ENCODE assay signal across 23 cellular contexts in the genomic region with DNA sequence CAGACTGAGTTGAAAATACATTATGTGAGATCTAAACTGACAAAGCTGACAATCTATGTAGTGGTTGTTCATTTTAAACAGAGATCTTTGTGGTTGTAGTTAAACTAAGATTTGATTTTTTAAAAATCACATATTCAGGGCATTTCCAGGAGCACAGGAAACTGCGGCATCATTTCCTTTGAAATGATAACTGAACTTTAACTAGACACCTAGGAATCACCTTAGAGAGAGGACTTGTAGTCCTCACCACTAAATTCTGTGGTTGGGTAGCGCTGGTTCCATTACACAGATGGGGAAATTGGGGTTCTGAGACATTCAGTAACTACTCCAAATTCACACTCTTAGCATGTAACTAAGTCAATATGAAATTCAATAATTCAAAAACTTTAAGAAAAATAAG.
DNase-seq lines count a peak whose midpoint lies in the region; ATAC-seq, FAIRE-seq and TF ChIP-seq lines count a peak whose summit lies in the region.
"Had no signal": no experiment of that assay in that cellular context is flagged by ENCODE, and none has a peak within 500 bp of the region (broad histone marks: within the 10 kb centered on the region; RNA-seq: fewer than 3 reads in every experiment).

No MANE protein-coding gene starts in this region.

- H2BK5ac ChIP-seq in IMR-90 (ENCODE audit: low read depth, low read length, poor library complexity, severe bottlenecking), result no peak overlapping the region

- ATAC-seq in activated CD8-positive, alpha-beta T cell treated with anti-CD3 and anti-CD28 coated beads for 36 hours, result no peak
- no peak for ATAC-seq in activated CD8-positive, alpha-beta T cell treated with anti-CD3 and anti-CD28 coated beads, Interleukin-2, amount 10 ng/mL, durations not matched to agents 7 days and 5 days
- peak; percentile 53 for ATAC-seq in DND-41 (ENCODE audit: insufficient read depth, low read depth)
- no peak for ATAC-seq in IMR-90 (ENCODE audit: low read depth)
- ATAC-seq in GM18867 (IDR thresholded peaks at IDR 0.05; ENCODE audit: unreplicated experiment), result no peak
- ATAC-seq: A549 had no signal

- peak overlapping the region; percentile 24; the same call in 1 of the 3 replicates for H2BK15ac ChIP-seq in IMR-90 (ENCODE audit: low read depth, low read length)

- BruUV-seq in IMR-90 (replicated peaks; lab: Mats Ljungman, UMichigan), result no TSS peak

- no peak overlapping the region for H3K4me2 ChIP-seq in DND-41 (ENCODE audit: insufficient read depth, low read length)
- no peak overlapping the region for H3K4me2 ChIP-seq in IMR-90 (ENCODE audit: low read depth, low read length)
- H3K4me2 ChIP-seq in astrocyte (ENCODE audit: low read length), result peak overlapping the region; percentile 12
- H3K4me2 ChIP-seq: A549 had no signal

- no peak overlapping the region for H4K5ac ChIP-seq in IMR-90 (ENCODE audit: low read depth, low read length)

- no peaks in the 10 kb centered on the region for H3K9me3 Mint-ChIP-seq in activated CD8-positive, alpha-beta T cell treated with anti-CD3 and anti-CD28 coated beads for 36 hours
- no peaks in the 10 kb centered on the region for H3K9me3 Mint-ChIP-seq in activated CD8-positive, alpha-beta T cell treated with anti-CD3 and anti-CD28 coated beads, Interleukin-2, amount 10 ng/mL, durations not matched to agents 7 days and 5 days (ENCODE audit: insufficient read depth)
- H3K9me3 Mint-ChIP-seq in astrocyte (ENCODE audit: unreplicated experiment), result no peaks in the 10 kb centered on the region
- H3K9me3 Mint-ChIP-seq: CD4-positive, alpha-beta T cell; CD8-positive, alpha-beta memory T cell; HFFc6 had no signal

- H3K9me3 ChIP-seq in DND-41 (ENCODE audit: insufficient read depth, low read length, severe bottlenecking) (no peaks in the 10 kb centered on the region), IMR-90 (ENCODE audit: control insufficient read depth, insufficient read depth, low read length) (no peaks in the 10 kb centered on the region), astrocyte (ENCODE audit: insufficient read depth, low read depth, low read length) (no peaks in the 10 kb centered on the region)
- H3K9me3 ChIP-seq: A549; BE2C; BLaER1 treated with 17β-estradiol and CSF1 and Interleukin-3, amounts not matched to agents 10 nM and 100 nM; HAP-1 had no signal

- in situ Hi-C loops in IMR-90 (cut with MboI; ENCODE audit: low sequenced_read_pairs), result no loop called here

- no peak overlapping the region for H3K27ac Mint-ChIP-seq in activated CD8-positive, alpha-beta T cell treated with anti-CD3 and anti-CD28 coated beads for 36 hours
- H3K27ac Mint-ChIP-seq in activated CD8-positive, alpha-beta T cell treated with anti-CD3 and anti-CD28 coated beads, Interleukin-2, amount 10 ng/mL, durations not matched to agents 7 days and 5 days, result no peak overlapping the region
- H3K27ac Mint-ChIP-seq in astrocyte (ENCODE audit: unreplicated experiment), result peak overlapping the region; percentile 82
- H3K27ac Mint-ChIP-seq: CD14-positive monocyte; CD4-positive, alpha-beta T cell; CD8-positive, alpha-beta memory T cell had no signal

- H2AK5ac ChIP-seq in IMR-90 (ENCODE audit: low read depth, low read length), result peak overlapping the region; percentile 80; the same call in 1 of the 2 replicates

- peak; percentile 2 for DNase-seq in activated CD8-positive, alpha-beta T cell treated with anti-CD3 and anti-CD28 coated beads for 36 hours
- DNase-seq in activated CD8-positive, alpha-beta T cell treated with anti-CD3 and anti-CD28 coated beads, Interleukin-2, amount 10 ng/mL, durations not matched to agents 7 days and 5 days, result no peak
- DNase-seq in DND-41 (no peak), IMR-90 (no peak), astrocyte (ENCODE audit: low read depth) (no peak), D341Med (ENCODE audit: low spot score) (no peak)
- DNase-seq: 8988T; ACHN; AML-193; BE2C; CD4-positive, alpha-beta T cell; CD8-positive, alpha-beta memory T cell; DMS53; DMS79 treated with DMSO at 0.1 percent for 48 hours; HFFc6 had no signal

- H3K4me3 ChIP-seq in DND-41 (ENCODE audit: low read depth in 1 of 2, low read length in 2 of 2) (no peak overlapping the region), IMR-90 (ENCODE audit: insufficient read depth, low read depth, low read length) (no peak overlapping the region), astrocyte (ENCODE audit: insufficient read depth, low read depth, low read length) (no peak overlapping the region)
- H3K4me3 ChIP-seq: A549; BLaER1 treated with 17β-estradiol and CSF1 and Interleukin-3, amounts not matched to agents 10 nM and 100 nM; HAP-1 had no signal

- no peak overlapping the region for H2BK120ac ChIP-seq in IMR-90 (ENCODE audit: low read depth, low read length)

- CTCF ChIA-PET in activated CD8-positive, alpha-beta T cell treated with anti-CD3 and anti-CD28 coated beads for 36 hours (lab: Charles Lee), result no interaction called here
- CTCF ChIA-PET in activated CD8-positive, alpha-beta T cell treated with anti-CD3 and anti-CD28 coated beads, Interleukin-2, amount 10 ng/mL, durations not matched to agents 7 days and 5 days (lab: Charles Lee), result no interaction called here
- CTCF ChIA-PET in IMR-90 (lab: Yijun Ruan, JAX), result no interaction called here

- H3K9me1 ChIP-seq in IMR-90 (ENCODE audit: insufficient read depth, low read length), result peaks cover 5% of the 10 kb centered on the region; the same call in 1 of the 2 replicates

- H3K4ac ChIP-seq in IMR-90 (ENCODE audit: low read depth, low read length), result no peak overlapping the region

- H4K20me1 ChIP-seq in DND-41 (ENCODE audit: insufficient read depth, low read length) (no peaks in the 10 kb centered on the region), IMR-90 (ENCODE audit: insufficient read depth, low read length) (no peaks in the 10 kb centered on the region), astrocyte (ENCODE audit: insufficient read depth, low read length) (no peaks in the 10 kb centered on the region)
- H4K20me1 ChIP-seq: BLaER1 treated with 17β-estradiol and CSF1 and Interleukin-3, amounts not matched to agents 10 nM and 100 nM had no signal

- H3K36me3 ChIP-seq in DND-41 (ENCODE audit: insufficient read depth, low read length) (no peaks in the 10 kb centered on the region), IMR-90 (ENCODE audit: control insufficient read depth, insufficient read depth, low read length) (no peaks in the 10 kb centered on the region), astrocyte (ENCODE audit: insufficient read depth, low read length) (no peaks in the 10 kb centered on the region)
- H3K36me3 ChIP-seq: BE2C; BLaER1 treated with 17β-estradiol and CSF1 and Interleukin-3, amounts not matched to agents 10 nM and 100 nM; HAP-1 had no signal

- H3K27me3 ChIP-seq in DND-41 (ENCODE audit: insufficient read depth, low read length, poor library complexity) (no peaks in the 10 kb centered on the region), IMR-90 (ENCODE audit: control insufficient read depth, insufficient read depth, low read length) (no peaks in the 10 kb centered on the region), astrocyte (ENCODE audit: insufficient read depth, low read length) (no peaks in the 10 kb centered on the region)
- H3K27me3 ChIP-seq: BE2C had no signal

- H3K79me2 ChIP-seq in DND-41 (ENCODE audit: insufficient read depth, low read length), result no peaks in the 10 kb centered on the region
- H3K79me2 ChIP-seq in astrocyte (ENCODE audit: insufficient read depth, low read length), result no peaks in the 10 kb centered on the region

- peaks cover 25% of the 10 kb centered on the region for H3K4me1 Mint-ChIP-seq in activated CD8-positive, alpha-beta T cell treated with anti-CD3 and anti-CD28 coated beads for 36 hours (ENCODE audit: low read depth)
- peaks cover 12% of the 10 kb centered on the region for H3K4me1 Mint-ChIP-seq in activated CD8-positive, alpha-beta T cell treated with anti-CD3 and anti-CD28 coated beads, Interleukin-2, amount 10 ng/mL, durations not matched to agents 7 days and 5 days (ENCODE audit: low read depth)
- H3K4me1 Mint-ChIP-seq in astrocyte (ENCODE audit: low read depth, unreplicated experiment), result peaks cover 13% of the 10 kb centered on the region

- peak; percentile 55 for FAIRE-seq in astrocyte (lab: Jason Lieb, UNC)
- FAIRE-seq: A549, G401.6, GM12892, GM19239 had no signal

- no peak overlapping the region for H3K9ac ChIP-seq in DND-41 (ENCODE audit: low read depth, low read length)
- H3K9ac ChIP-seq in IMR-90 (ENCODE audit: low read depth, low read length), result no peak overlapping the region
- H3K9ac ChIP-seq in astrocyte (ENCODE audit: low read length), result no peak overlapping the region
- H3K9ac ChIP-seq: BLaER1 treated with 17β-estradiol and CSF1 and Interleukin-3, amounts not matched to agents 10 nM and 100 nM had no signal

- no peak overlapping the region for H4K8ac ChIP-seq in IMR-90 (ENCODE audit: low read depth in 2 of 2, low read length in 2 of 2)

- H4K91ac ChIP-seq in IMR-90 (ENCODE audit: insufficient read depth, low read depth, low read length), result no peak overlapping the region

- H3K4me1 ChIP-seq in DND-41 (ENCODE audit: insufficient read depth, low read length) (0 out of 2 replicates have a peak, but pooled peaks cover 3% of the 10 kb centered on the region), IMR-90 (ENCODE audit: control insufficient read depth, insufficient read depth, low read length) (peaks cover 5% of the 10 kb centered on the region), astrocyte (ENCODE audit: insufficient read depth, low read length) (peaks cover 7% of the 10 kb centered on the region)
- H3K4me1 ChIP-seq: A549, HAP-1 had no signal

- POLR2A ChIA-PET in activated CD8-positive, alpha-beta T cell treated with anti-CD3 and anti-CD28 coated beads for 36 hours (lab: Charles Lee), result interaction anchor here (1.1 kb wide), 1 partner anchor 14 kb away, joined by 3 read pairs; no protein-coding TSS in a partner anchor
- POLR2A ChIA-PET in activated CD8-positive, alpha-beta T cell treated with anti-CD3 and anti-CD28 coated beads, Interleukin-2, amount 10 ng/mL, durations not matched to agents 7 days and 5 days (lab: Charles Lee), result no interaction called here
- POLR2A ChIA-PET in IMR-90 (lab: Charles Lee; ENCODE audit: unreplicated experiment), result no interaction called here

- no peak for TF ChIP-seq POLR2A in IMR-90 (IDR thresholded peaks at IDR 0.05; ENCODE audit: low read depth, low read length)

- no peaks in the 10 kb centered on the region for H3K27me3 Mint-ChIP-seq in activated CD8-positive, alpha-beta T cell treated with anti-CD3 and anti-CD28 coated beads for 36 hours
- no peaks in the 10 kb centered on the region for H3K27me3 Mint-ChIP-seq in activated CD8-positive, alpha-beta T cell treated with anti-CD3 and anti-CD28 coated beads, Interleukin-2, amount 10 ng/mL, durations not matched to agents 7 days and 5 days (ENCODE audit: low read depth)
- H3K27me3 Mint-ChIP-seq in astrocyte (ENCODE audit: low read depth, unreplicated experiment), result no peaks in the 10 kb centered on the region
- H3K27me3 Mint-ChIP-seq: CD4-positive, alpha-beta T cell; CD8-positive, alpha-beta memory T cell had no signal

- H3K14ac ChIP-seq in IMR-90 (replicated peaks; ENCODE audit: low read depth, low read length), result 0 out of 2 replicates have a peak overlapping the region, but pooled peaks have one; percentile 21

- no peaks in the 10 kb centered on the region for H3K36me3 Mint-ChIP-seq in activated CD8-positive, alpha-beta T cell treated with anti-CD3 and anti-CD28 coated beads for 36 hours (ENCODE audit: low read depth)
- H3K36me3 Mint-ChIP-seq in activated CD8-positive, alpha-beta T cell treated with anti-CD3 and anti-CD28 coated beads, Interleukin-2, amount 10 ng/mL, durations not matched to agents 7 days and 5 days (ENCODE audit: low read depth), result no peaks in the 10 kb centered on the region
- no peaks in the 10 kb centered on the region for H3K36me3 Mint-ChIP-seq in astrocyte (ENCODE audit: low read depth, unreplicated experiment)
- H3K36me3 Mint-ChIP-seq: CD14-positive monocyte; CD8-positive, alpha-beta memory T cell had no signal

- no peak overlapping the region for H3K56ac ChIP-seq in IMR-90 (ENCODE audit: extremely low read depth, insufficient read depth, low read length)

- H2BK20ac ChIP-seq in IMR-90 (ENCODE audit: low read depth, low read length), result peak overlapping the region; percentile 20; the same call in 1 of the 2 replicates

- dilution Hi-C loops in IMR-90 (cut with HindIII; ENCODE audit: low sequenced_read_pairs, unreplicated experiment), result no loop called here

- no peak overlapping the region for H2AK9ac ChIP-seq in IMR-90 (replicated peaks; ENCODE audit: low read depth, low read length, poor library complexity)

- TF ChIP-seq CTCF in activated CD8-positive, alpha-beta T cell treated with anti-CD3 and anti-CD28 coated beads for 36 hours (IDR thresholded peaks at IDR 0.05), result no peak
- TF ChIP-seq CTCF in DND-41 (IDR thresholded peaks at IDR 0.05; ENCODE audit: borderline replicate concordance, extremely low read depth, low read length, poor library complexity, severe bottlenecking) (no peak), IMR-90 (conservative IDR thresholded peaks at IDR 0.05; ENCODE audit: low read depth, low read length) (no peak), astrocyte (IDR thresholded peaks at IDR 0.05; ENCODE audit: insufficient read depth, low read depth, low read length) (no peak)

- no peak overlapping the region for H2AFZ ChIP-seq in DND-41 (ENCODE audit: low read depth, low read length)
- H2AFZ ChIP-seq in IMR-90 (replicated peaks; ENCODE audit: low read length, poor library complexity), result no peak overlapping the region
- H2AFZ ChIP-seq in astrocyte (ENCODE audit: low read depth, low read length), result no peak overlapping the region

- H3K4me3 Mint-ChIP-seq in activated CD8-positive, alpha-beta T cell treated with anti-CD3 and anti-CD28 coated beads for 36 hours, result no peak overlapping the region
- no peak overlapping the region for H3K4me3 Mint-ChIP-seq in activated CD8-positive, alpha-beta T cell treated with anti-CD3 and anti-CD28 coated beads, Interleukin-2, amount 10 ng/mL, durations not matched to agents 7 days and 5 days
- H3K4me3 Mint-ChIP-seq in astrocyte (ENCODE audit: unreplicated experiment), result no peak overlapping the region
- H3K4me3 Mint-ChIP-seq: CD14-positive monocyte; CD4-positive, alpha-beta T cell; CD8-positive, alpha-beta memory T cell; HFFc6 had no signal

- H3K79me1 ChIP-seq in IMR-90 (ENCODE audit: low read depth in 1 of 2, low read length in 2 of 2), result no peaks in the 10 kb centered on the region

- H3K27ac ChIP-seq in DND-41 (ENCODE audit: low read length) (no peak overlapping the region), IMR-90 (ENCODE audit: insufficient read depth, low read length) (no peak overlapping the region), astrocyte (ENCODE audit: low read depth, low read length) (no peak overlapping the region)
- H3K27ac ChIP-seq: A549; BLaER1 treated with 17β-estradiol and CSF1 and Interleukin-3, amounts not matched to agents 10 nM and 100 nM had no signal

- intact Hi-C loops in activated CD8-positive, alpha-beta T cell treated with anti-CD3 and anti-CD28 coated beads for 36 hours (cut with micrococcal nuclease), result no loop called here
- intact Hi-C loops in IMR-90 (cut with micrococcal nuclease), result loop anchor here (5.0 kb wide), 1 partner anchor 82 kb away; no protein-coding TSS in a partner anchor

- WGBS in IMR-90 (ENCODE audit: extremely low coverage in 2 of 2, insufficient read length in 1 of 2), 2 experiments, result no CpG with 5 or more reads among the region's 2 CpGs

- no peak for TF ChIP-seq RAD21 in IMR-90 (IDR thresholded peaks at IDR 0.05; ENCODE audit: low read length)

- no peak overlapping the region; the same call in 1 of the 2 replicates for H3K18ac ChIP-seq in IMR-90 (ENCODE audit: low read depth, low read length)

- H3K23ac ChIP-seq in IMR-90 (ENCODE audit: low read depth, low read length), result no peak overlapping the region
